Comparison of ENCODE assay signal across 15 cellular contexts in the genomic region with DNA sequence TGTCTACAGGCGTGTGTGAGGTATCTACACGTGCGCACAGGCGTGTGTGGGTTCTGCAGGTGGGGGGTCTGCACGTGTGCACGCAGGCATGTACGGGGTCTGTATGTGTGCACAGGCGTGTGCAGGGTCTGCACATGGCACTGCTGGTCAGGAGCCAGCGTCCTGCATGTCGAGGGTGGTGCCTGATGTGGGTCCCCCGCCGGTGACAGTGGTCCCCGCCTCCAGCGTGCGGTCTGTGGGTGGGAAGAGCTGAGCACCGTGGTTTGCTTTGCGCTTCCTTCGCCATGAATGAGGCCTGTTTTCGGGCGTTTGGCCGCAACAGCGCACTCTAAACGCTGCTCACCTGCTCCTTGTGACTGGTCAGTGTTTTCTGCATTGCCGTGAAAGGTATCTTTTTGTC.
"Had no signal": no experiment of that assay in that cellular context is flagged by ENCODE, and none has a peak within 500 bp of the region (broad histone marks: within the 10 kb centered on the region; RNA-seq: fewer than 3 reads in every experiment).

No MANE protein-coding gene starts in this region.

- DNase-seq: activated CD4-positive, alpha-beta T cell treated with anti-CD3 and anti-CD28 coated beads for 4 hours; activated CD4-positive, alpha-beta T cell treated with anti-CD3 and anti-CD28 coated beads, Interleukin-2, amount 50 U/mL, for 48 hours; activated CD4-positive, CD25-positive, alpha-beta regulatory T cell; activated effector memory CD4-positive, alpha-beta T cell treated with Interleukin-2 at 50 U/mL for 16 hours; activated naive CD4-positive, alpha-beta T cell treated with anti-CD3 and anti-CD28 coated beads, Interleukin-2, amount 10 ng/mL, durations not matched to agents 7 days and 5 days; activated T-cell treated with anti-CD3 and anti-CD28 coated beads, Interleukin-2, amount 50 U/mL, for 48 hours; amygdala; effector CD8-positive, alpha-beta T cell; foreskin melanocyte; stimulated activated CD4-positive, alpha-beta T cell treated with anti-CD3 and anti-CD28 coated beads, Interleukin-4, amount 100 ng/mL, for 24 hours; stimulated activated naive CD8-positive, alpha-beta T cell treated with anti-CD3 and anti-CD28 coated beads, Interleukin-15, Interleukin-2, amounts not matched to agents 100 U/mL and 50 U/mL, for 24 hours; T1000 had no signal

- H3K27ac Mint-ChIP-seq: activated naive CD4-positive, alpha-beta T cell treated with anti-CD3 and anti-CD28 coated beads, Interleukin-2, amount 10 ng/mL, durations not matched to agents 7 days and 5 days; dendritic cell treated with granulocyte-macrophage colony-stimulating factor and Interleukin-4, amounts not matched to agents 40 ng/mL and 50 ng/mL, for 4 days; nephron had no signal

- H3K4me3 Mint-ChIP-seq: activated naive CD4-positive, alpha-beta T cell treated with anti-CD3 and anti-CD28 coated beads, Interleukin-2, amount 10 ng/mL, durations not matched to agents 7 days and 5 days; dendritic cell treated with granulocyte-macrophage colony-stimulating factor and Interleukin-4, amounts not matched to agents 40 ng/mL and 50 ng/mL, for 4 days; nephron had no signal

- H3K4me1 Mint-ChIP-seq: activated naive CD4-positive, alpha-beta T cell treated with anti-CD3 and anti-CD28 coated beads, Interleukin-2, amount 10 ng/mL, durations not matched to agents 7 days and 5 days had no signal

- ATAC-seq: left lobe of liver; stimulated activated naive CD8-positive, alpha-beta T cell treated with anti-CD3 and anti-CD28 coated beads, Interleukin-15, Interleukin-2, amounts not matched to agents 100 U/mL and 50 U/mL, for 24 hours had no signal

- H3K9me3 Mint-ChIP-seq: nephron had no signal

- H3K27me3 Mint-ChIP-seq: activated naive CD4-positive, alpha-beta T cell treated with anti-CD3 and anti-CD28 coated beads, Interleukin-2, amount 10 ng/mL, durations not matched to agents 7 days and 5 days; dendritic cell treated with granulocyte-macrophage colony-stimulating factor and Interleukin-4, amounts not matched to agents 40 ng/mL and 50 ng/mL, for 4 days had no signal
